In genomic region chr14:76870146-76870545, GRCh38 we compare ENCODE assay signal across 13 cellular contexts. TPM values are rescaled to one million over a fixed set of nuclear protein-coding genes. Genes with fewer than 3 reads are reported as not detected.
A peak's percentile ranks its signal among the peaks of the same experiment; 100 is the strongest.
DNase-seq lines count a peak whose midpoint lies in the region; FAIRE-seq and TF ChIP-seq lines count a peak whose summit lies in the region.
"Had no signal": no experiment of that assay in that cellular context is flagged by ENCODE, and none has a peak within 500 bp of the region (broad histone marks: within the 10 kb centered on the region; RNA-seq: fewer than 3 reads in every experiment).

No MANE protein-coding gene starts in this region.

- H3K27me3 Mint-ChIP-seq in activated CD4-positive, alpha-beta T cell treated with anti-CD3 and anti-CD28 coated beads, Interleukin-2, amount 10 ng/mL, durations not matched to agents 24 days and 14 days: peaks cover 7% of the 10 kb centered on the region

- intact Hi-C loops in activated CD4-positive, alpha-beta T cell treated with anti-CD3 and anti-CD28 coated beads, Interleukin-2, amount 10 ng/mL, durations not matched to agents 24 days and 14 days (cut with micrococcal nuclease): no loop called here

- H3K4me3 Mint-ChIP-seq in activated CD4-positive, alpha-beta T cell treated with anti-CD3 and anti-CD28 coated beads, Interleukin-2, amount 10 ng/mL, durations not matched to agents 24 days and 14 days: no peak overlapping the region
- H3K4me3 Mint-ChIP-seq: activated T-cell treated with anti-CD3 and anti-CD28 coated beads, Interleukin-2, amount 50 U/mL, for 72 hours; CD8-positive, alpha-beta T cell; T-cell had no signal

- peak; percentile 30 for FAIRE-seq in urothelium cell line (lab: Jason Lieb, UNC)

- peak; percentile 16 for TF ChIP-seq CTCF in cardiac fibroblast (IDR thresholded peaks at IDR 0.05; ENCODE audit: low read depth, low read length)

- no peak overlapping the region for H3K4me3 ChIP-seq in cardiac fibroblast (replicated peaks in 1 of 2; ENCODE audit: low read depth in 2 of 2, low read length in 2 of 2)
- H3K4me3 ChIP-seq: colonic mucosa had no signal

- H3K27ac Mint-ChIP-seq in activated CD4-positive, alpha-beta T cell treated with anti-CD3 and anti-CD28 coated beads, Interleukin-2, amount 10 ng/mL, durations not matched to agents 24 days and 14 days: no peak overlapping the region
- H3K27ac Mint-ChIP-seq: activated T-cell treated with anti-CD3 and anti-CD28 coated beads, Interleukin-2, amount 50 U/mL, for 72 hours; CD8-positive, alpha-beta T cell; T-cell had no signal

- DNase-seq in activated CD4-positive, alpha-beta T cell treated with anti-CD3 and anti-CD28 coated beads for 48 hours: peak; percentile 15
- no peak for DNase-seq in activated CD4-positive, alpha-beta T cell treated with anti-CD3 and anti-CD28 coated beads, Interleukin-2, amount 10 ng/mL, durations not matched to agents 24 days and 14 days
- peak; percentile 13 for DNase-seq in MV-4-11 (lab: John Stamatoyannopoulos, UW)
- peak in 1 of 2 donors; percentile 8 for DNase-seq in cardiac fibroblast (ENCODE audit: low read depth in 2 of 2)
- DNase-seq in urothelium cell line (ENCODE audit: low spot score): peak; percentile 47
- no peak for DNase-seq in NCI-H1105 (lab: John Stamatoyannopoulos, UW)
- DNase-seq in NCI-H1048 (lab: John Stamatoyannopoulos, UW): no peak
- DNase-seq in activated T-cell treated with anti-CD3 and anti-CD28 coated beads for 4 hours: no peak
- DNase-seq: activated T-cell treated with anti-CD3 and anti-CD28 coated beads, Interleukin-2, amount 50 U/mL, for 72 hours; CD8-positive, alpha-beta T cell; colonic mucosa had no signal

- no peaks in the 10 kb centered on the region for H3K36me3 Mint-ChIP-seq in activated CD4-positive, alpha-beta T cell treated with anti-CD3 and anti-CD28 coated beads, Interleukin-2, amount 10 ng/mL, durations not matched to agents 24 days and 14 days (ENCODE audit: low read depth)
- H3K36me3 Mint-ChIP-seq: CD8-positive, alpha-beta T cell; T-cell had no signal

- no peaks in the 10 kb centered on the region for H3K9me3 Mint-ChIP-seq in activated CD4-positive, alpha-beta T cell treated with anti-CD3 and anti-CD28 coated beads, Interleukin-2, amount 10 ng/mL, durations not matched to agents 24 days and 14 days
- H3K9me3 Mint-ChIP-seq: activated T-cell treated with anti-CD3 and anti-CD28 coated beads, Interleukin-2, amount 50 U/mL, for 72 hours; CD8-positive, alpha-beta T cell; T-cell had no signal

- H3K4me1 Mint-ChIP-seq in activated CD4-positive, alpha-beta T cell treated with anti-CD3 and anti-CD28 coated beads, Interleukin-2, amount 10 ng/mL, durations not matched to agents 24 days and 14 days: peaks cover 9% of the 10 kb centered on the region

RNA-seq across cellular contexts. Expression of gene LRRC74A, which starts 43.9 kb away (rescaled TPM):
- total RNA-seq in activated CD4-positive, alpha-beta T cell treated with anti-CD3 and anti-CD28 coated beads, Interleukin-2, amount 10 ng/mL, durations not matched to agents 24 days and 14 days: not detected in 2 replicates
- total RNA-seq: activated T-cell treated with anti-CD3 and anti-CD28 coated beads, Interleukin-2, amount 50 U/mL, for 72 hours; CD8-positive, alpha-beta T cell; colonic mucosa; omental fat pad; T-cell had no signal

RNA-seq across cellular contexts. Expression of gene ANGEL1, which starts 57.5 kb away (rescaled TPM):
- 16.4 and 17.2 TPM in 2 replicates for total RNA-seq in activated CD4-positive, alpha-beta T cell treated with anti-CD3 and anti-CD28 coated beads, Interleukin-2, amount 10 ng/mL, durations not matched to agents 24 days and 14 days

Comparison
In these comparisons a context has a peak if more than half of its experiments do, and no peak if none do; other contexts are left out.
1. DNase-seq: peak in activated CD4-positive, alpha-beta T cell treated with anti-CD3 and anti-CD28 coated beads for 48 hours (single experiment), MV-4-11 (single experiment) and urothelium cell line (single experiment); none in activated CD4-positive, alpha-beta T cell treated with anti-CD3 and anti-CD28 coated beads, Interleukin-2, amount 10 ng/mL, durations not matched to agents 24 days and 14 days (single experiment), NCI-H1105 (single experiment), NCI-H1048 (single experiment) and activated T-cell treated with anti-CD3 and anti-CD28 coated beads for 4 hours (single experiment).